Comparison of ENCODE assay signal across 19 cellular contexts in the genomic region with DNA sequence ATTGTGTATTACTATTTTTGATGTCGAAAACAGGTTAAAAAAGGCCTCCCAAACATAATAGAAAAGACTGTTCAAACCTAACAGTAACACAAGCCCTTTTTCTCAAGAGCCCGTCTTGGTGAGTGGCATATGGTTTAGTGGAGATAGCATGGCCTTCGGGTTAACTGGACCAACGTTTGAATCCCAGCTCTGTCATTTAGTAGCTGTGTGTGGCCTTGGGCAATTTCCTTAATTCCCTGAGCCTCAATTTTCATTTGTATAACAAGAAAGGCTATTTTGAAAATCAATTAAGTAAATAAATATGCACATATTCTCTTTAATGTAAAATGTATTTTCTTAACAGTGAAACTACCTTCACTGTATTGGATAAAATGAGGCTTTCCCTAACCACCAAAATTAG.
DNase-seq lines count a peak whose midpoint lies in the region; ATAC-seq, FAIRE-seq and TF ChIP-seq lines count a peak whose summit lies in the region.
"Had no signal": no experiment of that assay in that cellular context is flagged by ENCODE, and none has a peak within 500 bp of the region (broad histone marks: within the 10 kb centered on the region; RNA-seq: fewer than 3 reads in every experiment).

No MANE protein-coding gene starts in this region.

- H3K4me1 ChIP-seq in ES-I3 (ENCODE audit: insufficient read depth, low read length) (peaks cover 29% of the 10 kb centered on the region), HAP-1 (peaks cover 22% of the 10 kb centered on the region), H1 (replicated peaks in 1 of 4; ENCODE audit: control insufficient read depth in 3 of 4, insufficient read depth in 4 of 4, low read length in 3 of 4) (peaks cover 2 to 31% (median 6%) of the 10 kb centered on the region in 4 experiments; a peak in 5 of 7 replicates)
- H3K4me1 ChIP-seq: Caco-2 had no signal

- H4K8ac ChIP-seq in H1 (ENCODE audit: extremely low read depth, insufficient read depth, low read length) = no peak overlapping the region

- no peak overlapping the region for H2BK5ac ChIP-seq in H1 (ENCODE audit: low read depth, low read length)

- TF ChIP-seq CTCF in H1 (IDR thresholded peaks at IDR 0.05; ENCODE audit: control extremely low read depth in 1 of 3, insufficient read depth in 1 of 3, low read depth in 1 of 3, low read length in 3 of 3) = no peak

- H3K79me2 ChIP-seq in H1 (ENCODE audit: control insufficient read depth in 1 of 2, insufficient read depth in 2 of 2, low read length in 2 of 2) = no peaks in the 10 kb centered on the region

- no peak overlapping the region for H4K91ac ChIP-seq in H1 (replicated peaks; ENCODE audit: insufficient read length, low read length)

- no peaks in the 10 kb centered on the region for H3K23me2 ChIP-seq in H1 (ENCODE audit: low read depth, low read length)

- no peak overlapping the region for H2BK20ac ChIP-seq in H1 (ENCODE audit: low read length)

- H2BK120ac ChIP-seq in H1 (replicated peaks; ENCODE audit: low read depth, low read length) = no peak overlapping the region

- no peaks in the 10 kb centered on the region for H3K27me3 ChIP-seq in HAP-1 (ENCODE audit: low read depth)
- H3K27me3 ChIP-seq in H1 (replicated peaks in 1 of 4; ENCODE audit: control insufficient read depth in 3 of 4, extremely low read depth in 1 of 4, insufficient read depth in 3 of 4, low read length in 3 of 4) = no peaks in the 10 kb centered on the region
- H3K27me3 ChIP-seq: BLaER1 had no signal

- no peak overlapping the region for H3K4ac ChIP-seq in H1 (replicated peaks; ENCODE audit: insufficient read length, low read depth, low read length)

- no peak for TF ChIP-seq RAD21 in H1 (IDR thresholded peaks at IDR 0.05 in 1 of 2, conservative IDR thresholded peaks at IDR 0.05 in 1 of 2; ENCODE audit: low read depth in 2 of 2, low read length in 2 of 2)

- H3K9ac ChIP-seq in ES-I3 (ENCODE audit: low read depth, low read length) (0 out of 2 replicates have a peak overlapping the region, but pooled peaks have one; percentile 17), H1 (replicated peaks in 1 of 4; ENCODE audit: extremely low read depth in 1 of 4, low read depth in 3 of 4, low read length in 3 of 4) (no peak overlapping the region)
- H3K9ac ChIP-seq: BLaER1 had no signal

- H4K20me1 ChIP-seq in H1 (replicated peaks in 1 of 2; ENCODE audit: control insufficient read depth in 1 of 2, insufficient read depth in 2 of 2, low read length in 2 of 2) = no peaks in the 10 kb centered on the region
- H4K20me1 ChIP-seq: BLaER1 had no signal

- in situ Hi-C loops in HAP-1 (cut with MboI; ENCODE audit: low sequenced_read_pairs) = no loop called here

- no peak for TF ChIP-seq EP300 in H1 (IDR thresholded peaks at IDR 0.05; ENCODE audit: borderline replicate concordance in 1 of 2, low read depth in 2 of 2, low read length in 2 of 2)

- CTCF ChIA-PET in H1 (lab: Charles Lee; ENCODE audit: partially characterized antibody) = interaction anchor here (3.3 kb wide), 1 partner anchor 15 kb away, joined by 11 read pairs; no protein-coding TSS in a partner anchor

- peak overlapping the region; percentile 81 for H4K5ac ChIP-seq in H1 (ENCODE audit: insufficient read length, low read depth, low read length)

- DNase-seq in HAP-1 (ENCODE audit: low spot score in 2 of 2) (peak; percentile 57 to 87), H1 (ENCODE audit: low read depth in 1 of 2, low spot score in 2 of 2) (peak in 1 of 2 experiments; percentile 25), T-helper 1 cell (no peak), NCI-H1417 treated with DMSO at 0.1 percent for 48 hours (lab: John Stamatoyannopoulos, UW) (no peak)
- DNase-seq: Caco-2; CD4-positive, CD25-positive, alpha-beta regulatory T cell; CD8-positive, alpha-beta T cell; DMS153; DND-41; GDM1; HCEC 1CT had no signal

- no peak overlapping the region for H2AK5ac ChIP-seq in H1 (ENCODE audit: low read depth, low read length)

- no peak overlapping the region for H3K18ac ChIP-seq in H1 (ENCODE audit: extremely low read depth, low read length)

- no peak for ATAC-seq in GM21515 (IDR thresholded peaks at IDR 0.05; ENCODE audit: unreplicated experiment)
- ATAC-seq: CD8-positive, alpha-beta T cell; GM12878 had no signal

- no peak for TF ChIP-seq POLR2A in H1 (IDR thresholded peaks at IDR 0.05; ENCODE audit: control extremely low read depth in 1 of 2, low read depth in 2 of 2, low read length in 2 of 2)

- no peak overlapping the region for H3K23ac ChIP-seq in H1 (ENCODE audit: insufficient read length)

- no peak overlapping the region for H2BK12ac ChIP-seq in H1 (ENCODE audit: low read depth, low read length)

- no peak overlapping the region for H2AFZ ChIP-seq in H1 (ENCODE audit: low read length)

- peak; percentile 48 for FAIRE-seq in H1 (lab: Jason Lieb, UNC)
- FAIRE-seq: A204.1, GM12878, GM18507 had no signal

- no peaks in the 10 kb centered on the region for H3K79me1 ChIP-seq in H1 (ENCODE audit: low read depth, low read length)

- no peaks in the 10 kb centered on the region for H3K36me3 ChIP-seq in ES-I3 (ENCODE audit: insufficient read depth, low read length)
- no peaks in the 10 kb centered on the region for H3K36me3 ChIP-seq in HAP-1 (replicated peaks)
- H3K36me3 ChIP-seq in H1 (ENCODE audit: control insufficient read depth in 2 of 4, insufficient read depth in 4 of 4, low read length in 3 of 4) = no peaks in the 10 kb centered on the region
- H3K36me3 ChIP-seq: BLaER1 had no signal

- no peak overlapping the region for H3K14ac ChIP-seq in H1 (ENCODE audit: insufficient read length)

- no peaks in the 10 kb centered on the region for H3K9me3 ChIP-seq in ES-I3 (ENCODE audit: control insufficient read depth, insufficient read depth, low read length)
- H3K9me3 ChIP-seq in HAP-1 = no peaks in the 10 kb centered on the region
- H3K9me3 ChIP-seq in H1 (ENCODE audit: insufficient read depth in 2 of 2, low read depth in 1 of 2, low read length in 1 of 2) = no peaks in the 10 kb centered on the region
- H3K9me3 ChIP-seq: BLaER1, Caco-2 had no signal

- H3K56ac ChIP-seq in H1 (replicated peaks; ENCODE audit: insufficient read length, low read depth, low read length) = no peak overlapping the region

- no peak overlapping the region for H2BK15ac ChIP-seq in H1 (ENCODE audit: low read length)

- H3K27ac ChIP-seq in H1 (ENCODE audit: low read depth, low read length) = no peak overlapping the region
- H3K27ac ChIP-seq: 22Rv1, BLaER1, C4-2B had no signal

- no peak overlapping the region for H3K4me2 ChIP-seq in H1 (ENCODE audit: insufficient read depth in 1 of 2, low read depth in 2 of 2, low read length in 2 of 2)
- H3K4me2 ChIP-seq: BLaER1 had no signal

- POLR2A ChIA-PET in H1 (lab: Charles Lee; ENCODE audit: partially characterized antibody) = interaction anchor here (1.8 kb wide), 1 partner anchor 63 kb away, joined by 4 read pairs; the partner anchor contains the start of gene SLC25A4

- H3K4me3 ChIP-seq in HAP-1 (no peak overlapping the region), H1 (ENCODE audit: extremely low read depth in 1 of 4, insufficient read depth in 2 of 4, low read depth in 3 of 4, low read length in 4 of 4) (no peak overlapping the region)
- H3K4me3 ChIP-seq: BLaER1, GM12878 had no signal

- 31% methylated on average over 4 of the region's 4 CpGs; no CpG with 5 or more reads in 1 of the 2 experiments for WGBS in H1 (ENCODE audit: extremely low coverage in 1 of 2, insufficient coverage in 1 of 2, insufficient read length in 1 of 2, insufficient replicate concordance in 2 of 2, low coverage in 1 of 2, low lambda C conversion rate in 2 of 2, missing lambda C conversion rate in 1 of 2), 2 experiments

TF ChIP-seq in H1, 55 proteins besides CTCF, POLR2A, EP300 and RAD21:
- TF ChIP-seq HDAC6 (IDR thresholded peaks at IDR 0.05; ENCODE audit: low read depth, low read length) (no peak), SP4 (IDR thresholded peaks at IDR 0.05; ENCODE audit: low read length) (no peak), SP2 (IDR thresholded peaks at IDR 0.05; ENCODE audit: low read length) (no peak), CHD2 (IDR thresholded peaks at IDR 0.05; ENCODE audit: low read length) (no peak), TAF7 (optimal IDR thresholded peaks at IDR 0.05; ENCODE audit: borderline replicate concordance, low read depth, low read length) (no peak), JUN (IDR thresholded peaks at IDR 0.05; ENCODE audit: low read depth, low read length) (no peak), MAX (IDR thresholded peaks at IDR 0.05) (no peak), POLR2AphosphoS5 (IDR thresholded peaks at IDR 0.05; ENCODE audit: low read depth, low read length) (no peak), RBBP5 (IDR thresholded peaks at IDR 0.05; ENCODE audit: borderline replicate concordance, low read depth, low read length) (no peak), KDM4A (IDR thresholded peaks at IDR 0.05; ENCODE audit: low read depth, low read length, severe bottlenecking) (no peak), KDM1A (IDR thresholded peaks at IDR 0.05; ENCODE audit: borderline replicate concordance, low read length) (no peak), CBX5 (IDR thresholded peaks at IDR 0.05; ENCODE audit: low read depth, low read length) (no peak), GABPA (IDR thresholded peaks at IDR 0.05; ENCODE audit: borderline replicate concordance, insufficient read depth, low read length) (no peak), BCL11A (IDR thresholded peaks at IDR 0.05; ENCODE audit: low read depth in 2 of 2, low read length in 2 of 2) (no peak), SUZ12 (IDR thresholded peaks at IDR 0.05; ENCODE audit: low read length) (no peak)
- TF ChIP-seq, protein P1, sequence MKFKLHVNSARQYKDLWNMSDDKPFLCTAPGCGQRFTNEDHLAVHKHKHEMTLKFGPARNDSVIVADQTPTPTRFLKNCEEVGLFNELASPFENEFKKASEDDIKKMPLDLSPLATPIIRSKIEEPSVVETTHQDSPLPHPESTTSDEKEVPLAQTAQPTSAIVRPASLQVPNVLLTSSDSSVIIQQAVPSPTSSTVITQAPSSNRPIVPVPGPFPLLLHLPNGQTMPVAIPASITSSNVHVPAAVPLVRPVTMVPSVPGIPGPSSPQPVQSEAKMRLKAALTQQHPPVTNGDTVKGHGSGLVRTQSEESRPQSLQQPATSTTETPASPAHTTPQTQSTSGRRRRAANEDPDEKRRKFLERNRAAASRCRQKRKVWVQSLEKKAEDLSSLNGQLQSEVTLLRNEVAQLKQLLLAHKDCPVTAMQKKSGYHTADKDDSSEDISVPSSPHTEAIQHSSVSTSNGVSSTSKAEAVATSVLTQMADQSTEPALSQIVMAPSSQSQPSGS (IDR thresholded peaks at IDR 0.05; ENCODE audit: low read length) = no peak

Comparison
In these comparisons a context has a peak if more than half of its experiments do, and no peak if none do; other contexts are left out.
1. DNase-seq: peak in HAP-1 (2 of 2); none in T-helper 1 cell (0 of 5) and NCI-H1417 treated with DMSO at 0.1 percent for 48 hours (single experiment).